8 cellular contexts compared by ENCODE assay signal in genomic region chr10:89414146-89414878, GRCh38. TPM values are rescaled to one million over a fixed set of nuclear protein-coding genes. Genes with fewer than 3 reads are reported as not detected.
DNase-seq lines count a peak whose midpoint lies in the region; ATAC-seq and TF ChIP-seq lines count a peak whose summit lies in the region.

TSS of gene IFIT5 (plus strand) at chr10:89414568. CDS start at chr10:89414799, 231 bp downstream.

- H3K4me1 ChIP-seq in A673 (ENCODE audit: insufficient read depth, low read length, poor library complexity, severe bottlenecking): peaks cover 14% of the 10 kb centered on the region

- H3K27ac ChIP-seq in A673 (ENCODE audit: low read depth, low read length, poor library complexity, severe bottlenecking): peak within 1 kb of the TSS; percentile 76

- H3K27ac Mint-ChIP-seq in activated CD4-positive, alpha-beta T cell treated with anti-CD3 and anti-CD28 coated beads, Interleukin-2, amount 10 ng/mL, durations not matched to agents 7 days and 5 days: peak within 1 kb of the TSS; percentile 95
- peak within 1 kb of the TSS; percentile 94 for H3K27ac Mint-ChIP-seq in dendritic cell treated with granulocyte-macrophage colony-stimulating factor and Interleukin-4, amounts not matched to agents 40 ng/mL and 50 ng/mL, for 4 days

- peak within 1 kb of the TSS; percentile 79 for H3K4me3 Mint-ChIP-seq in activated CD4-positive, alpha-beta T cell treated with anti-CD3 and anti-CD28 coated beads, Interleukin-2, amount 10 ng/mL, durations not matched to agents 7 days and 5 days
- H3K4me3 Mint-ChIP-seq in dendritic cell treated with granulocyte-macrophage colony-stimulating factor and Interleukin-4, amounts not matched to agents 40 ng/mL and 50 ng/mL, for 4 days: peak within 1 kb of the TSS; percentile 81

- H3K4me3 ChIP-seq in A673 (ENCODE audit: low read depth, low read length, poor library complexity, severe bottlenecking): peak within 1 kb of the TSS; percentile 60

- H3K9me3 ChIP-seq in A673 (ENCODE audit: low read depth, low read length, poor library complexity, severe bottlenecking): peaks cover 3% of the 10 kb centered on the region

- H3K9me3 Mint-ChIP-seq in activated CD4-positive, alpha-beta T cell treated with anti-CD3 and anti-CD28 coated beads, Interleukin-2, amount 10 ng/mL, durations not matched to agents 7 days and 5 days: peaks cover 15% of the 10 kb centered on the region
- no peaks in the 10 kb centered on the region for H3K9me3 Mint-ChIP-seq in dendritic cell treated with granulocyte-macrophage colony-stimulating factor and Interleukin-4, amounts not matched to agents 40 ng/mL and 50 ng/mL, for 4 days

- H3K4me1 Mint-ChIP-seq in activated CD4-positive, alpha-beta T cell treated with anti-CD3 and anti-CD28 coated beads, Interleukin-2, amount 10 ng/mL, durations not matched to agents 7 days and 5 days: peaks cover 61% of the 10 kb centered on the region
- peaks cover 42% of the 10 kb centered on the region for H3K4me1 Mint-ChIP-seq in dendritic cell treated with granulocyte-macrophage colony-stimulating factor and Interleukin-4, amounts not matched to agents 40 ng/mL and 50 ng/mL, for 4 days (ENCODE audit: low read depth)

- CTCF ChIA-PET in A673 (lab: Charles Lee): interaction anchor here (0.6 to 0.7 kb wide), 3 partner anchors 9 to 1763 kb away, joined by 3 to 6 read pairs (median 4); no protein-coding TSS in a partner anchor
- CTCF ChIA-PET in activated CD4-positive, alpha-beta T cell treated with anti-CD3 and anti-CD28 coated beads, Interleukin-2, amount 10 ng/mL, durations not matched to agents 7 days and 5 days (lab: Charles Lee): interaction anchor here (0.9 to 1.4 kb wide), 3 partner anchors 10 to 97 kb away, joined by 3 to 5 read pairs (median 3); no protein-coding TSS in a partner anchor

- intact Hi-C loops in A673 (cut with micrococcal nuclease; ENCODE audit: unreplicated experiment): loop anchor here (5.0 kb wide), 1 partner anchor 847 kb away; no protein-coding TSS in a partner anchor
- intact Hi-C loops in dendritic cell treated with granulocyte-macrophage colony-stimulating factor and Interleukin-4, amounts not matched to agents 40 ng/mL and 50 ng/mL, for 4 days (cut with micrococcal nuclease): no loop called here

- no peak for TF ChIP-seq CTCF in A673 (conservative IDR thresholded peaks at IDR 0.05; ENCODE audit: low read depth, low read length)

- H3K36me3 Mint-ChIP-seq in activated CD4-positive, alpha-beta T cell treated with anti-CD3 and anti-CD28 coated beads, Interleukin-2, amount 10 ng/mL, durations not matched to agents 7 days and 5 days (ENCODE audit: low read depth): peaks cover 68% of the 10 kb centered on the region
- peaks cover 49% of the 10 kb centered on the region for H3K36me3 Mint-ChIP-seq in dendritic cell treated with granulocyte-macrophage colony-stimulating factor and Interleukin-4, amounts not matched to agents 40 ng/mL and 50 ng/mL, for 4 days (ENCODE audit: low read depth)

- DNase-seq in A673 (ENCODE audit: low spot score): peak; percentile 86
- peak; percentile 11 for DNase-seq in NCI-H446 treated with DMSO at 0.1 percent for 48 hours (lab: John Stamatoyannopoulos, UW)
- peak; percentile 79 for DNase-seq in activated CD4-positive, alpha-beta T cell treated with anti-CD3 and anti-CD28 coated beads, Interleukin-2, amount 10 ng/mL, durations not matched to agents 7 days and 5 days
- peak; percentile 96 for DNase-seq in left kidney (ENCODE audit: low read depth, low spot score)
- DNase-seq in stimulated activated CD4-positive, alpha-beta T cell treated with anti-CD3 and anti-CD28 coated beads, Interleukin-1b, Interleukin-23, amount 100 ng/mL, for 48 hours: peak; percentile 61

- BruUV-seq in A673 (replicated peaks; lab: Mats Ljungman, UMichigan): TSS peak; percentile 80

- no peaks in the 10 kb centered on the region for H3K27me3 Mint-ChIP-seq in activated CD4-positive, alpha-beta T cell treated with anti-CD3 and anti-CD28 coated beads, Interleukin-2, amount 10 ng/mL, durations not matched to agents 7 days and 5 days
- H3K27me3 Mint-ChIP-seq in dendritic cell treated with granulocyte-macrophage colony-stimulating factor and Interleukin-4, amounts not matched to agents 40 ng/mL and 50 ng/mL, for 4 days: no peaks in the 10 kb centered on the region

- no peaks in the 10 kb centered on the region for H3K27me3 ChIP-seq in A673 (replicated peaks; ENCODE audit: insufficient read depth, low read depth, low read length, poor library complexity)

- POLR2A ChIA-PET in A673 (lab: Charles Lee; ENCODE audit: low non-redundant PET): interaction anchor here (0.7 to 0.8 kb wide), 4 partner anchors 28 to 422 kb away, joined by 3 to 6 read pairs (median 4); no protein-coding TSS in a partner anchor
- POLR2A ChIA-PET in activated CD4-positive, alpha-beta T cell treated with anti-CD3 and anti-CD28 coated beads, Interleukin-2, amount 10 ng/mL, durations not matched to agents 7 days and 5 days (lab: Charles Lee): interaction anchor here (0.8 to 1.7 kb wide), 7 partner anchors 21 to 287 kb away, joined by 3 to 14 read pairs (median 4); partner anchors contain the start of genes IFIT1, IFIT2, IFIT3 and KIF20B

- no peaks in the 10 kb centered on the region for H3K36me3 ChIP-seq in A673 (ENCODE audit: insufficient read depth, low read length, poor library complexity, severe bottlenecking)

- ATAC-seq in GM18858 (IDR thresholded peaks at IDR 0.05; ENCODE audit: unreplicated experiment) (peak; percentile 70), HG03064 (IDR thresholded peaks at IDR 0.05; ENCODE audit: low read depth, unreplicated experiment) (peak; percentile 59)

RNA-seq across cellular contexts. Expression of gene IFIT5, which starts in this region (rescaled TPM):
- total RNA-seq in A673 (2021): 14.2 and 15.8 TPM in 2 replicates
- total RNA-seq in activated CD4-positive, alpha-beta T cell treated with anti-CD3 and anti-CD28 coated beads, Interleukin-2, amount 10 ng/mL, durations not matched to agents 7 days and 5 days: 10 to 100 TPM; 39.6 to 46.3 TPM

Comparison
In these comparisons a context has a peak if more than half of its experiments do, and no peak if none do; other contexts are left out.
1. Peak in every context shown above with its lines: DNase-seq, ATAC-seq, H3K4me3 ChIP-seq and H3K27ac ChIP-seq.
2. DNase-seq: peak in every context shown above with its lines; median percentile 96 in left kidney; 86 in A673; 79 in activated CD4-positive, alpha-beta T cell treated with anti-CD3 and anti-CD28 coated beads, Interleukin-2, amount 10 ng/mL, durations not matched to agents 7 days and 5 days; 61 in stimulated activated CD4-positive, alpha-beta T cell treated with anti-CD3 and anti-CD28 coated beads, Interleukin-1b, Interleukin-23, amount 100 ng/mL, for 48 hours; 11 in NCI-H446 treated with DMSO at 0.1 percent for 48 hours.